Comparison of ENCODE assay signal across 8 cellular contexts in the genomic region with DNA sequence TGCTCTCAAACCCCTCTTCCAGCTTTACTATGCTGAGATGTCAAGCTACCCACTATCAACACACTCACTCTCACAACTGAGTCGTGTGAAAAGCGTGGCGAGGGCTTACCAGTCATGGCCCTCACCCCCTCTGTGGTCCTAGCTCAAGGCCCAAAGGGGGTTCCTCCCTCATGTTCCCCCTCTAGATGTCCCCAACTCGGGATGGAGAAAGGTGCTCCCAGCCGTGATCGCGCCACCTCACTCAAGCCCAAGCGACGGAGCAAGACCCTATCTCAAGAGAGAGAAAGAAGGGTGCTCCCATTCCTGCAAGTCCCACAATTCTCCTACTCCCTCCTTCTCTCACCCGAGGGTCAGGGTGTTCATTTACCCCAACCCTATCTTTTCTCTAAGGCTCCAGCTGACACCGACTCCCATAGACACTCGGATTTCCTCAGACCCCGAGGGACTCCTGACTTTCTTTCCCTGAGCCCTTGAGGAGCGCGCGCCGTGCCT. TPM values are rescaled to one million over a fixed set of nuclear protein-coding genes. Genes with fewer than 3 reads are reported as not detected.
DNase-seq lines count a peak whose midpoint lies in the region; ATAC-seq and TF ChIP-seq lines count a peak whose summit lies in the region.

No MANE protein-coding gene starts in this region.

- H3K27ac ChIP-seq in foreskin keratinocyte (peak overlapping the region; percentile 43), skeletal muscle tissue (ENCODE audit: low read depth, low read length) (peak overlapping the region; percentile 51)

- peaks cover 17% of the 10 kb centered on the region for H3K4me1 Mint-ChIP-seq in activated B cell treated with CpG ODN at 0.5 μM for 24 hours

- intact Hi-C loops in activated B cell treated with CpG ODN at 0.5 μM for 24 hours (cut with micrococcal nuclease): loop anchor here (1.0 to 10.0 kb wide), 6 partner anchors 177 to 1201 kb away; a partner anchor contains a TSS

- H3K27me3 Mint-ChIP-seq in activated B cell treated with CpG ODN at 0.5 μM for 24 hours: no peaks in the 10 kb centered on the region

- POLR2A ChIA-PET in activated B cell treated with CpG ODN at 0.5 μM for 24 hours (lab: Charles Lee): interaction anchor here (0.9 kb wide), 1 partner anchor 177 kb away, joined by 3 read pairs; a partner anchor contains a TSS

- CTCF ChIA-PET in activated B cell treated with CpG ODN at 0.5 μM for 24 hours (lab: Charles Lee): no interaction called here

- H3K9ac ChIP-seq in skeletal muscle tissue (ENCODE audit: low read depth in 1 of 3, low read length in 3 of 3): peak overlapping the region; percentile 88 to 96 (median 89)

- no peak for TF ChIP-seq CTCF in activated B cell treated with CpG ODN at 0.5 μM for 24 hours (IDR thresholded peaks at IDR 0.05)
- no peak for TF ChIP-seq CTCF in foreskin keratinocyte (conservative IDR thresholded peaks at IDR 0.05)

- H3K36me3 Mint-ChIP-seq in activated B cell treated with CpG ODN at 0.5 μM for 24 hours (ENCODE audit: low read depth): peaks cover 25% of the 10 kb centered on the region

- H3K4me3 Mint-ChIP-seq in activated B cell treated with CpG ODN at 0.5 μM for 24 hours: peak overlapping the region; percentile 100

- peak overlapping the region; percentile 84 for H3K4me3 ChIP-seq in HAP-1
- peak overlapping the region; percentile 98 to 99 (median 99) for H3K4me3 ChIP-seq in skeletal muscle tissue (ENCODE audit: low read length in 3 of 3)

- no peak for DNase-seq in HAP-1 (ENCODE audit: low spot score in 2 of 2)
- peak; percentile 17 for DNase-seq in activated B cell treated with CpG ODN at 0.5 μM for 24 hours
- peak in 1 of 2 donors; percentile 4 for DNase-seq in foreskin keratinocyte
- no peak for DNase-seq in SW480 (ENCODE audit: low spot score)

- peak overlapping the region; percentile 92 for H3K27ac Mint-ChIP-seq in activated B cell treated with CpG ODN at 0.5 μM for 24 hours

- peaks cover 6% of the 10 kb centered on the region; the same call in 1 of the 2 replicates for H3K36me3 ChIP-seq in HAP-1 (replicated peaks)
- no peaks in the 10 kb centered on the region for H3K36me3 ChIP-seq in skeletal muscle tissue (ENCODE audit: control insufficient read depth in 3 of 3, insufficient read depth in 3 of 3, low read length in 3 of 3)

- H3K9me3 ChIP-seq in HAP-1: no peaks in the 10 kb centered on the region
- no peaks in the 10 kb centered on the region for H3K9me3 ChIP-seq in skeletal muscle tissue (ENCODE audit: control insufficient read depth in 3 of 3, low read length in 3 of 3)

- H3K4me1 ChIP-seq in HAP-1: peaks cover 9% of the 10 kb centered on the region
- peaks cover 12% of the 10 kb centered on the region for H3K4me1 ChIP-seq in foreskin keratinocyte
- peaks cover 10 to 13% (median 12%) of the 10 kb centered on the region in 3 donors for H3K4me1 ChIP-seq in skeletal muscle tissue (ENCODE audit: control insufficient read depth in 3 of 3, insufficient read depth in 3 of 3, low read length in 3 of 3)

- H3K9me3 Mint-ChIP-seq in activated B cell treated with CpG ODN at 0.5 μM for 24 hours: peaks cover 1% of the 10 kb centered on the region

- no peaks in the 10 kb centered on the region for H3K27me3 ChIP-seq in HAP-1 (ENCODE audit: low read depth)
- no peaks in the 10 kb centered on the region for H3K27me3 ChIP-seq in foreskin keratinocyte
- H3K27me3 ChIP-seq in skeletal muscle tissue (ENCODE audit: control insufficient read depth in 3 of 3, insufficient read depth in 3 of 3, low read length in 3 of 3): no peaks in the 10 kb centered on the region

- in situ Hi-C loops in HAP-1 (cut with MboI; ENCODE audit: low sequenced_read_pairs): loop anchor here (25.0 kb wide), 1 partner anchor 524 kb away; no protein-coding TSS in a partner anchor

- ATAC-seq in activated B cell treated with CpG ODN at 0.5 μM for 24 hours (ENCODE audit: low read depth) (no peak), foreskin keratinocyte (no peak), GM18519 (IDR thresholded peaks at IDR 0.05; ENCODE audit: low FRiP score, unreplicated experiment) (no peak), GM21529 (IDR thresholded peaks at IDR 0.05; ENCODE audit: unreplicated experiment) (no peak), HG03135 (IDR thresholded peaks at IDR 0.05; ENCODE audit: unreplicated experiment) (no peak)

RNA-seq across cellular contexts. Expression of a gene that starts 0.5 kb away (rescaled TPM):
- total RNA-seq in activated B cell treated with CpG ODN at 0.5 μM for 24 hours (26.6 and 29.9 TPM in 2 replicates), foreskin keratinocyte (26.2 and 28.5 TPM in 2 replicates), skeletal muscle tissue (52.7 TPM)
- 8.9 and 10.8 TPM in 2 replicates for polyA plus RNA-seq in foreskin keratinocyte

RNA-seq across cellular contexts. Expression of a gene that starts 26.3 kb away (rescaled TPM):
- total RNA-seq in activated B cell treated with CpG ODN at 0.5 μM for 24 hours (not detected in 2 replicates), foreskin keratinocyte (not detected in 2 replicates), skeletal muscle tissue (not detected)
- not detected in 2 replicates for polyA plus RNA-seq in foreskin keratinocyte
